Comparison of ENCODE assay signal across 1 cellular context in genomic region chr14:54597795-54598443, GRCh38.
TF ChIP-seq lines count a peak whose summit lies in the region.

No MANE protein-coding gene starts in this region.

TF ChIP-seq in HEK293, 187 proteins besides CTCF, POLR2A, EP300 and RAD21 (continued from another document):
- TF ChIP-seq PRDM2 (tag by site-specific recombination; IDR thresholded peaks at IDR 0.05; ENCODE audit: borderline replicate concordance): no peak
